In the genomic region with DNA sequence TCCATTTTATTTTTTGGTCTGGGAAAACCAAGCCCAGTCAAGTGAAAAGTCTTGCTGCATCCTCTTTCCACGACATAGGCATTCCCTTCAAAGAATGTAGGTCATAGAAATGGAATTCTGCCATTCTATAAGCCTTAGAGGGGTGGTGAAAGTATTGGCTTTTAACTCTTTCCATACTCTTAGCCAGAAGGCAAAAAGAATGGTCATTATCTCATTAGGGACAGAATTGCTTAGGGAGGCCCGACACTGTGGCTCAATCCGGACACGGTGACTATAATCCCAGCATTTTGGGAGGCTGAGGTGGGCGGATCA, we compare ENCODE assay signal across 8 cellular contexts. TPM values are rescaled to one million over a fixed set of nuclear protein-coding genes. Genes with fewer than 3 reads are reported as not detected.
DNase-seq lines count a peak whose midpoint lies in the region; TF ChIP-seq lines count a peak whose summit lies in the region.

No MANE protein-coding gene starts in this region.

- intact Hi-C loops in dorsolateral prefrontal cortex (cut with DNase I) = loop anchor here (1.0 to 10.0 kb wide), 4 partner anchors 7 to 171 kb away; partner anchors contain the start of genes CDC6 (in 1 of the 2) and MSL1 (in 1 of the 2)

- peak overlapping the region; percentile 70 to 95 (median 87) for H3K4me2 ChIP-seq in BLaER1 treated with 17β-estradiol and CSF1 and Interleukin-3, amounts not matched to agents 10 nM and 100 nM
- H3K4me2 ChIP-seq in MM.1S (ENCODE audit: low read depth, low read length) = peak overlapping the region; percentile 76; the same call in 1 of the 2 replicates

- H3K9me3 ChIP-seq in BLaER1 treated with 17β-estradiol and CSF1 and Interleukin-3, amounts not matched to agents 10 nM and 100 nM (replicated peaks in 1 of 11) = no peaks in the 10 kb centered on the region
- H3K9me3 ChIP-seq in MM.1S (replicated peaks; ENCODE audit: insufficient read depth, low read length) = no peaks in the 10 kb centered on the region
- H3K9me3 ChIP-seq in neuron (ENCODE audit: low read length) = no peaks in the 10 kb centered on the region

- TF ChIP-seq CTCF in MM.1S (IDR thresholded peaks at IDR 0.05; ENCODE audit: low read length) (no peak), dorsolateral prefrontal cortex (IDR thresholded peaks at IDR 0.05 in 54 of 56, conservative IDR thresholded peaks at IDR 0.05 in 2 of 56; ENCODE audit: low read depth in 1 of 56, partially characterized antibody in 56 of 56) (no peak)

- no peaks in the 10 kb centered on the region for H3K79me2 ChIP-seq in MM.1S (ENCODE audit: low read length)

- no peaks in the 10 kb centered on the region for H3K36me3 ChIP-seq in BLaER1 treated with 17β-estradiol and CSF1 and Interleukin-3, amounts not matched to agents 10 nM and 100 nM
- H3K36me3 ChIP-seq in MM.1S (replicated peaks; ENCODE audit: insufficient read depth, low read length) (no peaks in the 10 kb centered on the region), neuron (ENCODE audit: insufficient read depth, low read length) (no peaks in the 10 kb centered on the region)

- H2AFZ ChIP-seq in MM.1S (ENCODE audit: low read length) (peak overlapping the region; percentile 69), neuron (ENCODE audit: low read depth, low read length) (peak overlapping the region; percentile 17)

- H3K9me2 ChIP-seq in MM.1S (replicated peaks; ENCODE audit: insufficient read depth, low read length) = no peaks in the 10 kb centered on the region

- H3K4me1 ChIP-seq in BLaER1 treated with 17β-estradiol and CSF1 and Interleukin-3, amounts not matched to agents 10 nM and 100 nM = peaks cover 52 to 66% (median 60%) of the 10 kb centered on the region in 10 experiments
- peaks cover 30% of the 10 kb centered on the region for H3K4me1 ChIP-seq in MM.1S (ENCODE audit: low read length)
- peaks cover 44% of the 10 kb centered on the region for H3K4me1 ChIP-seq in neuron (ENCODE audit: insufficient read depth, low read length)

- peak overlapping the region; percentile 23 to 90 (median 85); a peak in 21 of 22 replicates for H3K27ac ChIP-seq in BLaER1 treated with 17β-estradiol and CSF1 and Interleukin-3, amounts not matched to agents 10 nM and 100 nM
- H3K27ac ChIP-seq in MM.1S (ENCODE audit: low read length) (peak overlapping the region; percentile 25; the same call in 1 of the 2 replicates), dorsolateral prefrontal cortex (peak overlapping the region in 55 of 59 donors; percentile 35 to 100 (median 98))

- peak overlapping the region; percentile 61 to 87 (median 80) for H3K9ac ChIP-seq in BLaER1 treated with 17β-estradiol and CSF1 and Interleukin-3, amounts not matched to agents 10 nM and 100 nM
- H3K9ac ChIP-seq in MM.1S (ENCODE audit: low read length) = peak overlapping the region; percentile 63; the same call in 1 of the 2 replicates

- no peaks in the 10 kb centered on the region for H3K27me3 ChIP-seq in BLaER1 treated with 17β-estradiol and CSF1 and Interleukin-3, amounts not matched to agents 10 nM and 100 nM
- no peaks in the 10 kb centered on the region for H3K27me3 ChIP-seq in MM.1S (replicated peaks; ENCODE audit: insufficient read depth, low read length)
- no peaks in the 10 kb centered on the region for H3K27me3 ChIP-seq in dorsolateral prefrontal cortex
- H3K27me3 ChIP-seq in neuron (ENCODE audit: insufficient read depth, low read length) = no peaks in the 10 kb centered on the region

- H3F3A ChIP-seq in MM.1S (ENCODE audit: insufficient read depth, low read length) = peaks cover 2% of the 10 kb centered on the region; the same call in 1 of the 2 replicates

- H4K20me1 ChIP-seq in BLaER1 treated with 17β-estradiol and CSF1 and Interleukin-3, amounts not matched to agents 10 nM and 100 nM = no peaks in the 10 kb centered on the region
- H4K20me1 ChIP-seq in MM.1S (ENCODE audit: insufficient read depth, low read length) = no peaks in the 10 kb centered on the region

- DNase-seq in MM.1S = peak; percentile 4
- DNase-seq in dorsolateral prefrontal cortex = no peak
- DNase-seq in activated gamma-delta T cell (lab: John Stamatoyannopoulos, UW) = no peak
- no peak for DNase-seq in midbrain (lab: John Stamatoyannopoulos, UW)
- no peak for DNase-seq in COLO668 (lab: John Stamatoyannopoulos, UW; ENCODE audit: unreplicated experiment)
- no peak for DNase-seq in NCI-H1694 treated with DMSO at 0.1 percent for 48 hours (lab: John Stamatoyannopoulos, UW)

- H3K4me3 ChIP-seq in BLaER1 treated with 17β-estradiol and CSF1 and Interleukin-3, amounts not matched to agents 10 nM and 100 nM = peak overlapping the region; percentile 37 to 69 (median 56); a peak in 18 of 20 replicates
- H3K4me3 ChIP-seq in MM.1S (ENCODE audit: low read length) (no peak overlapping the region), dorsolateral prefrontal cortex (peak overlapping the region in 46 of 59 donors; percentile 36 to 79 (median 64)), neuron (ENCODE audit: low read length) (peak overlapping the region; percentile 48)

RNA-seq across cellular contexts. Expression of gene MSL1, which starts 7.9 kb away (rescaled TPM):
- total RNA-seq in dorsolateral prefrontal cortex = 100 to 1,000 TPM in 116 of 120 experiments, 10 to 100 TPM in 4; 87.8 to 143 (median 120) TPM

RNA-seq across cellular contexts. Expression of gene NR1D1, which starts 13.5 kb away (rescaled TPM):
- total RNA-seq in dorsolateral prefrontal cortex = 10 to 100 TPM; 26.9 to 97.0 (median 62.1) TPM

RNA-seq across cellular contexts. Expression of gene CASC3, which starts 26.4 kb away (rescaled TPM):
- total RNA-seq in dorsolateral prefrontal cortex = 100 to 1,000 TPM in 119 of 120 experiments, 10 to 100 TPM in 1; 95.0 to 216 (median 136) TPM

RNA-seq across cellular contexts. Expression of gene THRA, which starts 51.2 kb away (rescaled TPM):
- 100 to 1,000 TPM; 178 to 301 (median 231) TPM for total RNA-seq in dorsolateral prefrontal cortex

RNA-seq across cellular contexts. Expression of gene MED24, which starts 59.7 kb away (rescaled TPM):
- total RNA-seq in dorsolateral prefrontal cortex = 100 to 1,000 TPM in 59 of 120 experiments, 10 to 100 TPM in 61; 59.5 to 156 (median 99.1) TPM

Comparison
In these comparisons a context has a peak if more than half of its experiments do, and no peak if none do; other contexts are left out.
1. H3K27ac ChIP-seq: peak in every context shown above with its lines; median percentile 98 in dorsolateral prefrontal cortex; 85 in BLaER1 treated with 17β-estradiol and CSF1 and Interleukin-3, amounts not matched to agents 10 nM and 100 nM; 25 in MM.1S.